In genomic region chr5:159051431-159052281, GRCh38 we compare ENCODE assay signal across 8 cellular contexts. TPM values are rescaled to one million over a fixed set of nuclear protein-coding genes. Genes with fewer than 3 reads are reported as not detected.
DNase-seq lines count a peak whose midpoint lies in the region; ATAC-seq and TF ChIP-seq lines count a peak whose summit lies in the region.

No MANE protein-coding gene starts in this region.

- no peak for TF ChIP-seq POLR2A in vagina (IDR thresholded peaks at IDR 0.05)

- peaks cover 15% of the 10 kb centered on the region for H3K4me1 Mint-ChIP-seq in CD4-positive, alpha-beta T cell (ENCODE audit: low read depth)
- H3K4me1 Mint-ChIP-seq in endothelial cell (ENCODE audit: unreplicated experiment) (peaks cover 36% of the 10 kb centered on the region), mesothelial cell of epicardium (peaks cover 19% of the 10 kb centered on the region)

- intact Hi-C loops in CD4-positive, alpha-beta T cell (cut with DNase I, micrococcal nuclease): no loop called here
- intact Hi-C loops in vagina (cut with DNase I): loop anchor here (5.0 kb wide), 1 partner anchor 46 kb away; the partner anchor contains the start of gene EBF1

- peak overlapping the region; percentile 57 for H3K4me3 Mint-ChIP-seq in CD4-positive, alpha-beta T cell
- peak overlapping the region; percentile 48 for H3K4me3 Mint-ChIP-seq in endothelial cell (ENCODE audit: unreplicated experiment)
- H3K4me3 Mint-ChIP-seq in mesothelial cell of epicardium: peak overlapping the region; percentile 66

- DNase-seq in CD4-positive, alpha-beta T cell: no peak
- DNase-seq in LHCN-M2 (ENCODE audit: low read depth): peak; percentile 31
- peak; percentile 65 for DNase-seq in endothelial cell (ENCODE audit: low spot score)
- peak; percentile 21 to 51 for DNase-seq in mesothelial cell of epicardium (ENCODE audit: low spot score in 2 of 2, unreplicated experiment in 2 of 2)
- no peak for DNase-seq in vagina (ENCODE audit: extremely low spot score in 2 of 2)
- no peak for DNase-seq in amniotic stem cell (lab: John Stamatoyannopoulos, UW)
- no peak for DNase-seq in effector memory CD4-positive, alpha-beta T cell

- no peaks in the 10 kb centered on the region for H3K36me3 Mint-ChIP-seq in CD4-positive, alpha-beta T cell (ENCODE audit: low read depth)
- H3K36me3 Mint-ChIP-seq in endothelial cell (ENCODE audit: low read depth, unreplicated experiment) (no peaks in the 10 kb centered on the region), mesothelial cell of epicardium (no peaks in the 10 kb centered on the region)

- H3K27ac Mint-ChIP-seq in CD4-positive, alpha-beta T cell: no peak overlapping the region
- H3K27ac Mint-ChIP-seq in endothelial cell (ENCODE audit: unreplicated experiment) (peak overlapping the region; percentile 91), mesothelial cell of epicardium (no peak overlapping the region)

- H3K4me3 ChIP-seq in vagina: peak overlapping the region; percentile 19 to 38
- no peak overlapping the region for H3K4me3 ChIP-seq in effector memory CD4-positive, alpha-beta T cell (ENCODE audit: insufficient read depth, low read depth, low read length, poor library complexity, severe bottlenecking)

- TF ChIP-seq CTCF in CD4-positive, alpha-beta T cell (IDR thresholded peaks at IDR 0.05): no peak
- TF ChIP-seq CTCF in endothelial cell (IDR thresholded peaks at IDR 0.05; ENCODE audit: unreplicated experiment) (no peak), mesothelial cell of epicardium (IDR thresholded peaks at IDR 0.05; ENCODE audit: unreplicated experiment) (no peak), vagina (IDR thresholded peaks at IDR 0.05) (no peak)

- no peak overlapping the region for H3K27ac ChIP-seq in CD4-positive, alpha-beta T cell (ENCODE audit: low read depth, low read length)
- H3K27ac ChIP-seq in vagina: peak overlapping the region; percentile 75
- no peak overlapping the region for H3K27ac ChIP-seq in effector memory CD4-positive, alpha-beta T cell (ENCODE audit: insufficient read depth, low read length, poor library complexity, severe bottlenecking)

- H3K27me3 Mint-ChIP-seq in CD4-positive, alpha-beta T cell: peaks cover 83% of the 10 kb centered on the region
- H3K27me3 Mint-ChIP-seq in endothelial cell (ENCODE audit: unreplicated experiment): peaks cover 4% of the 10 kb centered on the region
- peaks cover 96% of the 10 kb centered on the region for H3K27me3 Mint-ChIP-seq in mesothelial cell of epicardium (ENCODE audit: low read depth)

- peaks cover 61% of the 10 kb centered on the region for H3K27me3 ChIP-seq in CD4-positive, alpha-beta T cell (ENCODE audit: control insufficient read depth, insufficient read depth, low read length)
- H3K27me3 ChIP-seq in vagina: no peaks in the 10 kb centered on the region
- peaks cover 21% of the 10 kb centered on the region for H3K27me3 ChIP-seq in effector memory CD4-positive, alpha-beta T cell (replicated peaks; ENCODE audit: control insufficient read depth, insufficient read depth, low read length, poor library complexity, severe bottlenecking)

- no peaks in the 10 kb centered on the region for H3K9me3 Mint-ChIP-seq in CD4-positive, alpha-beta T cell
- H3K9me3 Mint-ChIP-seq in endothelial cell (ENCODE audit: unreplicated experiment) (no peaks in the 10 kb centered on the region), mesothelial cell of epicardium (no peaks in the 10 kb centered on the region)

- no peak for ATAC-seq in CD4-positive, alpha-beta T cell (ENCODE audit: poor library complexity)
- ATAC-seq in GM18520 (IDR thresholded peaks at IDR 0.05; ENCODE audit: unreplicated experiment): no peak

- no peaks in the 10 kb centered on the region for H3K36me3 ChIP-seq in vagina
- H3K36me3 ChIP-seq in effector memory CD4-positive, alpha-beta T cell (ENCODE audit: control insufficient read depth, insufficient read depth, low read length): no peaks in the 10 kb centered on the region

- H3K9me3 ChIP-seq in CD4-positive, alpha-beta T cell (ENCODE audit: control insufficient read depth, low read length): no peaks in the 10 kb centered on the region
- H3K9me3 ChIP-seq in vagina: no peaks in the 10 kb centered on the region
- H3K9me3 ChIP-seq in effector memory CD4-positive, alpha-beta T cell (ENCODE audit: control insufficient read depth, low read length): no peaks in the 10 kb centered on the region

- CTCF ChIA-PET in CD4-positive, alpha-beta T cell (lab: Charles Lee): no interaction called here

- POLR2A ChIA-PET in CD4-positive, alpha-beta T cell (lab: Charles Lee): no interaction called here

- peaks cover 19% of the 10 kb centered on the region for H3K4me1 ChIP-seq in vagina
- H3K4me1 ChIP-seq in effector memory CD4-positive, alpha-beta T cell (ENCODE audit: control insufficient read depth, insufficient read depth, low read length, poor library complexity, severe bottlenecking): no peaks in the 10 kb centered on the region

RNA-seq across cellular contexts. Expression of gene EBF1, which starts 48.1 kb away (rescaled TPM):
- under 1 TPM; 0.20 to 0.52 TPM for total RNA-seq in CD4-positive, alpha-beta T cell
- 2.8 and 3.3 TPM in 2 replicates for total RNA-seq in LHCN-M2 (2014; rRNA removed)
- polyA plus RNA-seq in LHCN-M2 (2012): 1.4 TPM
- total RNA-seq in endothelial cell (ENCODE audit: unreplicated experiment): 8.4 TPM
- total RNA-seq in mesothelial cell of epicardium: 0.96 to 1.6 TPM (median 1.4 TPM) in 3 replicates
- 36.6 TPM for total RNA-seq in vagina

Comparison
In these comparisons a context has a peak if more than half of its experiments do, and no peak if none do; other contexts are left out.
1. DNase-seq: peak in LHCN-M2 (single experiment), endothelial cell (single experiment) and mesothelial cell of epicardium (2 of 2); none in CD4-positive, alpha-beta T cell (0 of 10), vagina (0 of 2), amniotic stem cell (single experiment) and effector memory CD4-positive, alpha-beta T cell (0 of 3).
2. Peak in every context shown above with its lines, with median percentiles within 50 percentile points of each other: H3K4me3 Mint-ChIP-seq.